In the genomic region with DNA sequence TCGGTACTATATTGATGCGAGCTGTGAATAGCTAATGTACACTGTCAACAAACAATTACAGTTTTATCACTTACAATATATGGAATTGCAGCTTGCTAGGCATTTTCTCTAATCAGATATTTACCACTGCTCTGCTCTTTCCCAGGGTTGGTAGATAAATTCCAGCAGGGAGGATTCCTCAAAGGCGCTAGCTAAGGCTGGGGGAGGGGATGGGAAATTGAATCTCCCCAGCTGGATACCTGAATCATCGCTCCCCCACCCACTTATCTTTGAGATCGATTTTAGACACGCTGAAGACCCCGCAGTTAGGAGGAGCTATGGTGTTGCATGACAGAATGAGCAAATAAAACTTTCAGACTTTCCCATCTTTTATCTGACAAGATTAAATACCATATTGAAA, we compare ENCODE assay signal across 21 cellular contexts.
"Had no signal": no experiment of that assay in that cellular context is flagged by ENCODE, and none has a peak within 500 bp of the region (broad histone marks: within the 10 kb centered on the region; RNA-seq: fewer than 3 reads in every experiment).

No MANE protein-coding gene starts in this region.

- H3K4me1 Mint-ChIP-seq: IgD-negative memory B cell had no signal

- H3K9me3 ChIP-seq: SJSA1, SK-N-SH had no signal

- H3K9ac ChIP-seq: KMS-11, SK-N-SH had no signal

- H3K4me3 ChIP-seq: K562, SJSA1 had no signal

- H3K27me3 Mint-ChIP-seq: IgD-negative memory B cell had no signal

- H3K4me1 ChIP-seq: SJSA1 had no signal

- H3K27ac Mint-ChIP-seq: IgD-negative memory B cell had no signal

- H3K4me3 Mint-ChIP-seq: IgD-negative memory B cell had no signal

- H3K36me3 Mint-ChIP-seq: IgD-negative memory B cell had no signal

- H3K4me2 ChIP-seq: KMS-11, SK-N-SH had no signal

- H3K27ac ChIP-seq: KMS-11, SJSA1 had no signal

- DNase-seq: Kasumi-1, MM.1S, NCI-H1092 treated with DMSO at 0.1 percent for 48 hours, NCI-H1436, NCI-H187, NCI-H2029, NCI-H2081 treated with DMSO at 0.1 percent for 48 hours, NCI-H2227 treated with DMSO at 0.1 percent for 48 hours, NCI-H510A, NCI-H524 treated with DMSO at 0.1 percent for 48 hours, NCI-H69, NCI-H774, Right ventricle myocardium superior, RPMI8226, SIG-M5, SK-N-SH, SW 1271 had no signal

- H3K27me3 ChIP-seq: SJSA1 had no signal

- H3K36me3 ChIP-seq: SJSA1 had no signal
